8 cellular contexts compared by ENCODE assay signal in genomic region chrX:40542972-40543371, GRCh38.
"Had no signal": no experiment of that assay in that cellular context is flagged by ENCODE, and none has a peak within 500 bp of the region (broad histone marks: within the 10 kb centered on the region; RNA-seq: fewer than 3 reads in every experiment).

No MANE protein-coding gene starts in this region.

- H3K27ac ChIP-seq: GM23248, HL-60 had no signal

- H3K9me3 ChIP-seq: HAP-1 had no signal

- H3K9me3 Mint-ChIP-seq: HFFc6, IgD-negative memory B cell had no signal

- H3K9ac ChIP-seq: GM23248 had no signal

- H3K4me3 ChIP-seq: GM23248, HAP-1 had no signal

- H3K36me3 ChIP-seq: HAP-1 had no signal

- H3K27ac Mint-ChIP-seq: HFFc6, IgD-negative memory B cell had no signal

- H3K36me3 Mint-ChIP-seq: IgD-negative memory B cell had no signal

- DNase-seq: GM23248, GOT3, H7, HFFc6 had no signal

- H3K4me1 ChIP-seq: HAP-1 had no signal

- ATAC-seq: HepG2 had no signal
